Comparison of ENCODE assay signal across 8 cellular contexts in the genomic region with DNA sequence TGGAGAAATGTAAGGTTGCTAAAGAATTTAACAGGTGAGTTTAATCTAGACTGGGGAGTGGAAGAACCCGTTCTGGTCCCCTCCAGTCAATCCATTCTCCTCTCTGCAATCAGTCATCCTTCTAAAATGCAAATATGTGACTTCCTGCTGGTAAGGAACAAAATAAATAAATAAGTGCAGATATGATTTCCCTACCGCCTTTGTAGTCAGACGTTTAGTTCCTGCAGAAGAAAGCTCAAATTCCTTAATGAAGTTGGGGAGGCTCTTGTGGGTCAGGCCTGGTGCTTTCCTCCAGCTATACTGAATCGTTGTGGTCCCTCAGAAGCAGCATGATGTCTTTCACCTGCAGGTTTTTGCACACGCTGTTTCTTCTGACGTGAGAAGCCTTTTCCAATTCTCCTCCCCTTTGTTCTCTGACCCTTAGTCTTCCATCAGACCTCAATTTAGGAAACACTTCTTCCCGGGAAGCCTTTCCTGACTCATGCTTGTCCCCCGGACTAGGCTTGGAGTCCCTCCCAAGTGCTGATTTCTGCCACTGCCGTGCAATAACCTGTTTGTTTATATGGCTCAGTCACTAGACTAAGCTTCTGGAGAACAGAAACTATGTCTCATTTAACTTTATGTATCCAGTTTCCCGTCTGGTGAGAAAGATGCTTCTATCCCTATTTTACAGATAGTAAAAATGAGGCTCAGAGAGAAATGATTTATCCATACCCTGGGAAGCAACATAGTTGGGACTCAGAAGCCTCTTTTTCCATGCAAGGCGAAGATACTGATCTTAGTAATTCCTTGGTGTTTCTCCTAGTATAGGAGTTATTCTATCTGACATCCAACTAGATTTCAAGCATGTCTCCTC. TPM values are rescaled to one million over a fixed set of nuclear protein-coding genes. Genes with fewer than 3 reads are reported as not detected.
A peak's percentile ranks its signal among the peaks of the same experiment; 100 is the strongest.
DNase-seq lines count a peak whose midpoint lies in the region; ATAC-seq and TF ChIP-seq lines count a peak whose summit lies in the region.

No MANE protein-coding gene starts in this region.

- H3K9me3 Mint-ChIP-seq in progenitor cell of endocrine pancreas (ENCODE audit: low read depth): no peaks in the 10 kb centered on the region

- BruUV-seq in Panc1 (replicated peaks; lab: Mats Ljungman, UMichigan): TSS peak; percentile 75

- intact Hi-C loops in Panc1 (cut with micrococcal nuclease; ENCODE audit: unreplicated experiment) (no loop called here), head of caudate nucleus (cut with DNase I) (loop anchor here (5.0 kb wide), 1 partner anchor 87 kb away; no protein-coding TSS in a partner anchor)

- no peaks in the 10 kb centered on the region for H3K9me3 ChIP-seq in Panc1 (ENCODE audit: control insufficient read depth, insufficient read depth, low read depth, low read length)

- H3K27me3 Mint-ChIP-seq in progenitor cell of endocrine pancreas: peaks cover 3% of the 10 kb centered on the region

- no peak for TF ChIP-seq CTCF in Panc1 (IDR thresholded peaks at IDR 0.05)
- TF ChIP-seq CTCF in progenitor cell of endocrine pancreas (IDR thresholded peaks at IDR 0.05; ENCODE audit: unreplicated experiment): no peak

- peak overlapping the region; percentile 87 for H3K4me3 ChIP-seq in Panc1 (ENCODE audit: low read depth in 2 of 2, low read length in 2 of 2)

- peaks cover 13% of the 10 kb centered on the region for H3K36me3 ChIP-seq in Panc1 (ENCODE audit: control insufficient read depth, insufficient read depth, low read length)

- peaks cover 7% of the 10 kb centered on the region for H3K36me3 Mint-ChIP-seq in progenitor cell of endocrine pancreas (ENCODE audit: insufficient read depth)

- CTCF ChIA-PET in Panc1 (lab: Charles Lee): no interaction called here

- H3K4me1 Mint-ChIP-seq in progenitor cell of endocrine pancreas (ENCODE audit: low read depth): peaks cover 30% of the 10 kb centered on the region

- peak overlapping the region; percentile 91 for H3K27ac ChIP-seq in Panc1 (ENCODE audit: low read length)

- in situ Hi-C loops in Panc1 (cut with HindIII; ENCODE audit: low pct_unique_long_range_greater_than_20kb, low sequenced_read_pairs): no loop called here

- ATAC-seq in Panc1 (no peak), HG03442 (IDR thresholded peaks at IDR 0.05; ENCODE audit: unreplicated experiment) (no peak)

- POLR2A ChIA-PET in Panc1 (lab: Charles Lee): no interaction called here

- no peaks in the 10 kb centered on the region for H3K27me3 ChIP-seq in Panc1 (ENCODE audit: control insufficient read depth, insufficient read depth, low read length)

- peak overlapping the region; percentile 100 for H3K27ac Mint-ChIP-seq in progenitor cell of endocrine pancreas

- TF ChIP-seq POLR2A in erythroblast (IDR thresholded peaks at IDR 0.05; ENCODE audit: low read length): no peak

- peak overlapping the region; percentile 99 for H3K4me3 Mint-ChIP-seq in progenitor cell of endocrine pancreas (ENCODE audit: low read depth)

- peak; percentile 60 for DNase-seq in ELR (ENCODE audit: low read depth)
- no peak for DNase-seq in Panc1 (ENCODE audit: low read depth, low spot score)
- DNase-seq in erythroblast (lab: John Stamatoyannopoulos, UW): peak; percentile 25 to 45
- DNase-seq in progenitor cell of endocrine pancreas (ENCODE audit: low spot score, unreplicated experiment): no peak
- no peak for DNase-seq in head of caudate nucleus
- DNase-seq in COR-L47 (lab: John Stamatoyannopoulos, UW): no peak
- DNase-seq in NCI-H146 treated with DMSO at 0.1 percent for 48 hours (lab: John Stamatoyannopoulos, UW; ENCODE audit: unreplicated experiment): no peak

- peaks cover 5% of the 10 kb centered on the region for H3K4me1 ChIP-seq in Panc1 (ENCODE audit: control insufficient read depth, insufficient read depth, low read length)

RNA-seq across cellular contexts. Expression of a gene that starts 1.3 kb away (rescaled TPM):
- total RNA-seq in Panc1 (2021; ENCODE audit: unreplicated experiment) (71.8 TPM), progenitor cell of endocrine pancreas (121 and 123 TPM in 2 replicates)
- polyA plus RNA-seq in Panc1 (2012; ENCODE audit: insufficient read length): 73.0 TPM

RNA-seq across cellular contexts. Expression of a gene that starts 22.2 kb away (rescaled TPM):
- total RNA-seq in Panc1 (2021; ENCODE audit: unreplicated experiment) (9.0 TPM), progenitor cell of endocrine pancreas (6.5 and 7.1 TPM in 2 replicates)
- polyA plus RNA-seq in Panc1 (2012; ENCODE audit: insufficient read length): 5.0 TPM

Comparison
In these comparisons a context has a peak if more than half of its experiments do, and no peak if none do; other contexts are left out.
1. DNase-seq: peak in ELR (single experiment) and erythroblast (2 of 2); none in Panc1 (single experiment), progenitor cell of endocrine pancreas (single experiment), head of caudate nucleus (0 of 42), COR-L47 (single experiment) and NCI-H146 treated with DMSO at 0.1 percent for 48 hours (single experiment).